1 cellular context compared by ENCODE assay signal in the genomic region with DNA sequence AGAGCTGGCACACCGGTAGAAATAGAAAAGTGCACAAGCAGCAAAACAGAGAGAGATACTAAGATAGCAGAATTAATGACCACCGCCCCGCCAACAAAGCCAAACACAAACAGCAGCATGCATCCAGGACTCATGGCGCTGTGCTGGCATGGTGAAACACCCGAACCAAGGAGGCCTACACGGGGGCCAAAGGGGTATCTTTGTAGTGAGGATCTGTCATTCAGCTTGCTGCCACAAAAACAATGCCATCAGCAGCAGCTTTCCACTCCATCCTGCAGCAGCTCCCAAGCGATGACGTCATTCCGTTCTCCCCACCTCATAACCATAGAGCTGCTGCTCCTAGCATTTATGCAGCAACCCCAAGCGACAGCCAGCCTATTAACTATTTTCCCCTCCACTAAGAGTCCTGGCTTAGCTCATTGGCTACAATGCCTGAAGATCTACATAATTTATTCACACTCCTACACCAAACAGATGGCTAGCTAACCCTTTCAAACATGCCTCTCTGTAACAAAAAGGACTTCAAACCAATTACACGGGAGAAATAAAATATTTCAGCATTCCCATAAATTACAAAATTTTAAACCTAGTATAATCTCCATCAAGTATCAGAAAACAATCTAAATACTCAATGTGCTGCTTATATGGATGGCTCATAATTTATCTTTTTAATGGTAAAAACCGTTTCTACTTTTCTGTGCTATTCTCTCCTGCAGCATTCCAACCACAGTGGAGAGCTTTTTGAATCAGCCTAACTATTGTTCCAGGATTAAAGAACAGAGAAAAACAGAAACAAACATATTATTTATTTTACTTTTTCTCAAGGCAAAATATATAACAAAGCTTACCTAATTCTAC.
TF ChIP-seq lines count a peak whose summit lies in the region.

No MANE protein-coding gene starts in this region.

TF ChIP-seq in HEK293, 187 proteins besides CTCF, POLR2A, EP300 and RAD21 (continued from another document and continues in another):
- TF ChIP-seq, protein P1, sequence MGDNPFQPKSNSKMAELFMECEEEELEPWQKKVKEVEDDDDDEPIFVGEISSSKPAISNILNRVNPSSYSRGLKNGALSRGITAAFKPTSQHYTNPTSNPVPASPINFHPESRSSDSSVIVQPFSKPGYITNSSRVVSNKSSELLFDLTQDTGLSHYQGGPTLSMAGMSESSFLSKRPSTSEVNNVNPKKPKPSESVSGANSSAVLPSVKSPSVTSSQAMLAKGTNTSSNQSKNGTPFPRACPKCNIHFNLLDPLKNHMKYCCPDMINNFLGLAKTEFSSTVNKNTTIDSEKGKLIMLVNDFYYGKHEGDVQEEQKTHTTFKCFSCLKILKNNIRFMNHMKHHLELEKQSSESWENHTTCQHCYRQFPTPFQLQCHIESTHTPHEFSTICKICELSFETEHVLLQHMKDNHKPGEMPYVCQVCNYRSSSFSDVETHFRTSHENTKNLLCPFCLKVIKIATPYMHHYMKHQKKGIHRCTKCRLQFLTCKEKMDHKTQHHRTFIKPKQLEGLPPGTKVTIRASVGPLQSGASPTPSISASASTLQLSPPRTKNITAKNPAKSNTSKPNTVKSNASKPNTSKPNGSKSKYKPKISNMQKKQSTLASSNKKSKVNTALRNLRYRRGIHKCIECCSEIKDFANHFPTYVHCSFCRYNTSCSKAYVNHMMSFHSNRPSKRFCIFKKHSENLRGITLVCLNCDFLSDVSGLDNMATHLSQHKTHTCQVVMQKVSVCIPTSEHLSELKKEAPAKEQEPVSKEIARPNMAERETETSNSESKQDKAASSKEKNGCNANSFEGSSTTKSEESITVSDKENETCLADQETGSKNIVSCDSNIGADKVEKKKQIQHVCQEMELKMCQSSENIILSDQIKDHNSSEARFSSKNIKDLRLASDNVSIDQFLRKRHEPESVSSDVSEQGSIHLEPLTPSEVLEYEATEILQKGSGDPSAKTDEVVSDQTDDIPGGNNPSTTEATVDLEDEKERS (tag by site-specific recombination; IDR thresholded peaks at IDR 0.05) = no peak
- TF ChIP-seq ZNF2 (tag by site-specific recombination; IDR thresholded peaks at IDR 0.05) (peak; percentile 71; the same call in 1 of the 2 replicates), MEIS1 (CRISPR knock-in tag; IDR thresholded peaks at IDR 0.05; ENCODE audit: borderline replicate concordance) (no peak), WT1 (tag by site-specific recombination; IDR thresholded peaks at IDR 0.05) (0 out of 2 replicates have a peak, but pooled peaks have one; percentile 55), ZNF146 (tag by site-specific recombination; IDR thresholded peaks at IDR 0.05) (no peak), SCRT1 (tag by site-specific recombination; IDR thresholded peaks at IDR 0.05; ENCODE audit: borderline replicate concordance) (no peak), SP2 (tag by site-specific recombination; IDR thresholded peaks at IDR 0.05) (peak; percentile 73), ZNF624 (tag by site-specific recombination; IDR thresholded peaks at IDR 0.05) (no peak), GLIS2 (tag by site-specific recombination; IDR thresholded peaks at IDR 0.05) (peak; percentile 84), ZNF423 (tag by site-specific recombination; IDR thresholded peaks at IDR 0.05) (no peak), KLF10 (tag by site-specific recombination; IDR thresholded peaks at IDR 0.05) (no peak), ZNF654 (tag by site-specific recombination; IDR thresholded peaks at IDR 0.05; ENCODE audit: low read depth) (no peak; the same call in 1 of the 2 replicates), KLF1 (tag by site-specific recombination; IDR thresholded peaks at IDR 0.05) (peak; percentile 53; the same call in 1 of the 2 replicates), ZNF274 (IDR thresholded peaks at IDR 0.05; ENCODE audit: low read length) (no peak), ZNF274 (tag by site-specific recombination; IDR thresholded peaks at IDR 0.05; ENCODE audit: borderline replicate concordance) (no peak), ZNF473 (tag by site-specific recombination; IDR thresholded peaks at IDR 0.05) (no peak), ZNF600 (tag by site-specific recombination; IDR thresholded peaks at IDR 0.05) (peak; percentile 98), ZNF114 (tag by site-specific recombination; IDR thresholded peaks at IDR 0.05) (no peak), ZNF132 (tag by site-specific recombination; IDR thresholded peaks at IDR 0.05; ENCODE audit: borderline replicate concordance) (no peak), ZNF174 (tag by site-specific recombination; IDR thresholded peaks at IDR 0.05) (no peak)
- TF ChIP-seq, protein P2, sequence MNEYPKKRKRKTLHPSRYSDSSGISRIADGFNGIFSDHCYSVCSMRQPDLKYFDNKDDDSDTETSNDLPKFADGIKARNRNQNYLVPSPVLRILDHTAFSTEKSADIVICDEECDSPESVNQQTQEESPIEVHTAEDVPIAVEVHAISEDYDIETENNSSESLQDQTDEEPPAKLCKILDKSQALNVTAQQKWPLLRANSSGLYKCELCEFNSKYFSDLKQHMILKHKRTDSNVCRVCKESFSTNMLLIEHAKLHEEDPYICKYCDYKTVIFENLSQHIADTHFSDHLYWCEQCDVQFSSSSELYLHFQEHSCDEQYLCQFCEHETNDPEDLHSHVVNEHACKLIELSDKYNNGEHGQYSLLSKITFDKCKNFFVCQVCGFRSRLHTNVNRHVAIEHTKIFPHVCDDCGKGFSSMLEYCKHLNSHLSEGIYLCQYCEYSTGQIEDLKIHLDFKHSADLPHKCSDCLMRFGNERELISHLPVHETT (tag by site-specific recombination; IDR thresholded peaks at IDR 0.05) = peak; percentile 77
- TF ChIP-seq, protein P3, sequence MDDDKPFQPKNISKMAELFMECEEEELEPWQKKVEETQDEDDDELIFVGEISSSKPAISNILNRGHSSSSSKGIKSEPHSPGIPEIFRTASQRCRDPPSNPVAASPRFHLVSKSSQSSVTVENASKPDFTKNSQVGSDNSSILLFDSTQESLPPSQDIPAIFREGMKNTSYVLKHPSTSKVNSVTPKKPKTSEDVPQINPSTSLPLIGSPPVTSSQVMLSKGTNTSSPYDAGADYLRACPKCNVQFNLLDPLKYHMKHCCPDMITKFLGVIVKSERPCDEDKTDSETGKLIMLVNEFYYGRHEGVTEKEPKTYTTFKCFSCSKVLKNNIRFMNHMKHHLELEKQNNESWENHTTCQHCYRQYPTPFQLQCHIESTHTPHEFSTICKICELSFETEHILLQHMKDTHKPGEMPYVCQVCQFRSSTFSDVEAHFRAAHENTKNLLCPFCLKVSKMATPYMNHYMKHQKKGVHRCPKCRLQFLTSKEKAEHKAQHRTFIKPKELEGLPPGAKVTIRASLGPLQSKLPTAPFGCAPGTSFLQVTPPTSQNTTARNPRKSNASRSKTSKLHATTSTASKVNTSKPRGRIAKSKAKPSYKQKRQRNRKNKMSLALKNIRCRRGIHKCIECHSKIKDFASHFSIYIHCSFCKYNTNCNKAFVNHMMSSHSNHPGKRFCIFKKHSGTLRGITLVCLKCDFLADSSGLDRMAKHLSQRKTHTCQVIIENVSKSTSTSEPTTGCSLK (tag by site-specific recombination; IDR thresholded peaks at IDR 0.05) = no peak
- TF ChIP-seq, protein P4, sequence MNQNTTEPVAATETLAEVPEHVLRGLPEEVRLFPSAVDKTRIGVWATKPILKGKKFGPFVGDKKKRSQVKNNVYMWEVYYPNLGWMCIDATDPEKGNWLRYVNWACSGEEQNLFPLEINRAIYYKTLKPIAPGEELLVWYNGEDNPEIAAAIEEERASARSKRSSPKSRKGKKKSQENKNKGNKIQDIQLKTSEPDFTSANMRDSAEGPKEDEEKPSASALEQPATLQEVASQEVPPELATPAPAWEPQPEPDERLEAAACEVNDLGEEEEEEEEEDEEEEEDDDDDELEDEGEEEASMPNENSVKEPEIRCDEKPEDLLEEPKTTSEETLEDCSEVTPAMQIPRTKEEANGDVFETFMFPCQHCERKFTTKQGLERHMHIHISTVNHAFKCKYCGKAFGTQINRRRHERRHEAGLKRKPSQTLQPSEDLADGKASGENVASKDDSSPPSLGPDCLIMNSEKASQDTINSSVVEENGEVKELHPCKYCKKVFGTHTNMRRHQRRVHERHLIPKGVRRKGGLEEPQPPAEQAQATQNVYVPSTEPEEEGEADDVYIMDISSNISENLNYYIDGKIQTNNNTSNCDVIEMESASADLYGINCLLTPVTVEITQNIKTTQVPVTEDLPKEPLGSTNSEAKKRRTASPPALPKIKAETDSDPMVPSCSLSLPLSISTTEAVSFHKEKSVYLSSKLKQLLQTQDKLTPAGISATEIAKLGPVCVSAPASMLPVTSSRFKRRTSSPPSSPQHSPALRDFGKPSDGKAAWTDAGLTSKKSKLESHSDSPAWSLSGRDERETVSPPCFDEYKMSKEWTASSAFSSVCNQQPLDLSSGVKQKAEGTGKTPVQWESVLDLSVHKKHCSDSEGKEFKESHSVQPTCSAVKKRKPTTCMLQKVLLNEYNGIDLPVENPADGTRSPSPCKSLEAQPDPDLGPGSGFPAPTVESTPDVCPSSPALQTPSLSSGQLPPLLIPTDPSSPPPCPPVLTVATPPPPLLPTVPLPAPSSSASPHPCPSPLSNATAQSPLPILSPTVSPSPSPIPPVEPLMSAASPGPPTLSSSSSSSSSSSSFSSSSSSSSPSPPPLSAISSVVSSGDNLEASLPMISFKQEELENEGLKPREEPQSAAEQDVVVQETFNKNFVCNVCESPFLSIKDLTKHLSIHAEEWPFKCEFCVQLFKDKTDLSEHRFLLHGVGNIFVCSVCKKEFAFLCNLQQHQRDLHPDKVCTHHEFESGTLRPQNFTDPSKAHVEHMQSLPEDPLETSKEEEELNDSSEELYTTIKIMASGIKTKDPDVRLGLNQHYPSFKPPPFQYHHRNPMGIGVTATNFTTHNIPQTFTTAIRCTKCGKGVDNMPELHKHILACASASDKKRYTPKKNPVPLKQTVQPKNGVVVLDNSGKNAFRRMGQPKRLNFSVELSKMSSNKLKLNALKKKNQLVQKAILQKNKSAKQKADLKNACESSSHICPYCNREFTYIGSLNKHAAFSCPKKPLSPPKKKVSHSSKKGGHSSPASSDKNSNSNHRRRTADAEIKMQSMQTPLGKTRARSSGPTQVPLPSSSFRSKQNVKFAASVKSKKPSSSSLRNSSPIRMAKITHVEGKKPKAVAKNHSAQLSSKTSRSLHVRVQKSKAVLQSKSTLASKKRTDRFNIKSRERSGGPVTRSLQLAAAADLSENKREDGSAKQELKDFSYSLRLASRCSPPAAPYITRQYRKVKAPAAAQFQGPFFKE (tag by site-specific recombination; IDR thresholded peaks at IDR 0.05; ENCODE audit: borderline replicate concordance) = no peak
- TF ChIP-seq, protein P5, sequence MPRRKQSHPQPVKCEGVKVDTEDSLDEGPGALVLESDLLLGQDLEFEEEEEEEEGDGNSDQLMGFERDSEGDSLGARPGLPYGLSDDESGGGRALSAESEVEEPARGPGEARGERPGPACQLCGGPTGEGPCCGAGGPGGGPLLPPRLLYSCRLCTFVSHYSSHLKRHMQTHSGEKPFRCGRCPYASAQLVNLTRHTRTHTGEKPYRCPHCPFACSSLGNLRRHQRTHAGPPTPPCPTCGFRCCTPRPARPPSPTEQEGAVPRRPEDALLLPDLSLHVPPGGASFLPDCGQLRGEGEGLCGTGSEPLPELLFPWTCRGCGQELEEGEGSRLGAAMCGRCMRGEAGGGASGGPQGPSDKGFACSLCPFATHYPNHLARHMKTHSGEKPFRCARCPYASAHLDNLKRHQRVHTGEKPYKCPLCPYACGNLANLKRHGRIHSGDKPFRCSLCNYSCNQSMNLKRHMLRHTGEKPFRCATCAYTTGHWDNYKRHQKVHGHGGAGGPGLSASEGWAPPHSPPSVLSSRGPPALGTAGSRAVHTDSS (tag by site-specific recombination; IDR thresholded peaks at IDR 0.05) = no peak
- TF ChIP-seq, protein P6, sequence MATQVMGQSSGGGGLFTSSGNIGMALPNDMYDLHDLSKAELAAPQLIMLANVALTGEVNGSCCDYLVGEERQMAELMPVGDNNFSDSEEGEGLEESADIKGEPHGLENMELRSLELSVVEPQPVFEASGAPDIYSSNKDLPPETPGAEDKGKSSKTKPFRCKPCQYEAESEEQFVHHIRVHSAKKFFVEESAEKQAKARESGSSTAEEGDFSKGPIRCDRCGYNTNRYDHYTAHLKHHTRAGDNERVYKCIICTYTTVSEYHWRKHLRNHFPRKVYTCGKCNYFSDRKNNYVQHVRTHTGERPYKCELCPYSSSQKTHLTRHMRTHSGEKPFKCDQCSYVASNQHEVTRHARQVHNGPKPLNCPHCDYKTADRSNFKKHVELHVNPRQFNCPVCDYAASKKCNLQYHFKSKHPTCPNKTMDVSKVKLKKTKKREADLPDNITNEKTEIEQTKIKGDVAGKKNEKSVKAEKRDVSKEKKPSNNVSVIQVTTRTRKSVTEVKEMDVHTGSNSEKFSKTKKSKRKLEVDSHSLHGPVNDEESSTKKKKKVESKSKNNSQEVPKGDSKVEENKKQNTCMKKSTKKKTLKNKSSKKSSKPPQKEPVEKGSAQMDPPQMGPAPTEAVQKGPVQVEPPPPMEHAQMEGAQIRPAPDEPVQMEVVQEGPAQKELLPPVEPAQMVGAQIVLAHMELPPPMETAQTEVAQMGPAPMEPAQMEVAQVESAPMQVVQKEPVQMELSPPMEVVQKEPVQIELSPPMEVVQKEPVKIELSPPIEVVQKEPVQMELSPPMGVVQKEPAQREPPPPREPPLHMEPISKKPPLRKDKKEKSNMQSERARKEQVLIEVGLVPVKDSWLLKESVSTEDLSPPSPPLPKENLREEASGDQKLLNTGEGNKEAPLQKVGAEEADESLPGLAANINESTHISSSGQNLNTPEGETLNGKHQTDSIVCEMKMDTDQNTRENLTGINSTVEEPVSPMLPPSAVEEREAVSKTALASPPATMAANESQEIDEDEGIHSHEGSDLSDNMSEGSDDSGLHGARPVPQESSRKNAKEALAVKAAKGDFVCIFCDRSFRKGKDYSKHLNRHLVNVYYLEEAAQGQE (tag by site-specific recombination; IDR thresholded peaks at IDR 0.05) = no peak
- TF ChIP-seq, protein P7, sequence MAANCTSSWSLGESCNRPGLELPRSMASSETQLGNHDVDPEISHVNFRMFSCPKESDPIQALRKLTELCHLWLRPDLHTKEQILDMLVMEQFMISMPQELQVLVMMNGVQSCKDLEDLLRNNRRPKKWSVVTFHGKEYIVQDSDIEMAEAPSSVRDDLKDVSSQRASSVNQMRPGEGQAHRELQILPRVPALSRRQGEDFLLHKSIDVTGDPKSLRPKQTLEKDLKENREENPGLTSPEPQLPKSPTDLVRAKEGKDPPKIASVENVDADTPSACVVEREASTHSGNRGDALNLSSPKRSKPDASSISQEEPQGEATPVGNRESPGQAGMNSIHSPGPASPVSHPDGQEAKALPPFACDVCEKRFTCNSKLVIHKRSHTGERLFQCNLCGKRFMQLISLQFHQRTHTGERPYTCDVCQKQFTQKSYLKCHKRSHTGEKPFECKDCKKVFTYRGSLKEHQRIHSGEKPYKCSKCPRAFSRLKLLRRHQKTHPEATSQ (tag by site-specific recombination; IDR thresholded peaks at IDR 0.05) = no peak
- TF ChIP-seq, protein P8, sequence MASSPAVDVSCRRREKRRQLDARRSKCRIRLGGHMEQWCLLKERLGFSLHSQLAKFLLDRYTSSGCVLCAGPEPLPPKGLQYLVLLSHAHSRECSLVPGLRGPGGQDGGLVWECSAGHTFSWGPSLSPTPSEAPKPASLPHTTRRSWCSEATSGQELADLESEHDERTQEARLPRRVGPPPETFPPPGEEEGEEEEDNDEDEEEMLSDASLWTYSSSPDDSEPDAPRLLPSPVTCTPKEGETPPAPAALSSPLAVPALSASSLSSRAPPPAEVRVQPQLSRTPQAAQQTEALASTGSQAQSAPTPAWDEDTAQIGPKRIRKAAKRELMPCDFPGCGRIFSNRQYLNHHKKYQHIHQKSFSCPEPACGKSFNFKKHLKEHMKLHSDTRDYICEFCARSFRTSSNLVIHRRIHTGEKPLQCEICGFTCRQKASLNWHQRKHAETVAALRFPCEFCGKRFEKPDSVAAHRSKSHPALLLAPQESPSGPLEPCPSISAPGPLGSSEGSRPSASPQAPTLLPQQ (tag by site-specific recombination; IDR thresholded peaks at IDR 0.05) = peak; percentile 80
